ENCODE assay signal across 8 cellular contexts in genomic region chr1:234611153-234611798, GRCh38. TPM values are rescaled to one million over a fixed set of nuclear protein-coding genes. Genes with fewer than 3 reads are reported as not detected.
DNase-seq lines count a peak whose midpoint lies in the region; ATAC-seq and TF ChIP-seq lines count a peak whose summit lies in the region.

No MANE protein-coding gene starts in this region.

- TF ChIP-seq CTCF in osteocyte (IDR thresholded peaks at IDR 0.05) = peak; percentile 40

- H3K27ac Mint-ChIP-seq in osteocyte (ENCODE audit: unreplicated experiment) = peak overlapping the region; percentile 99

- H3K4me3 Mint-ChIP-seq in osteocyte (ENCODE audit: unreplicated experiment) = peak overlapping the region; percentile 63

- H3K4me1 Mint-ChIP-seq in osteocyte (ENCODE audit: unreplicated experiment) = peaks cover 45% of the 10 kb centered on the region

- H3K36me3 Mint-ChIP-seq in osteocyte (ENCODE audit: unreplicated experiment) = peaks cover 21% of the 10 kb centered on the region

- H3K27me3 Mint-ChIP-seq in osteocyte (ENCODE audit: unreplicated experiment) = no peaks in the 10 kb centered on the region

- peak; percentile 35 for ATAC-seq in GM19455 (IDR thresholded peaks at IDR 0.05; ENCODE audit: unreplicated experiment)
- ATAC-seq in HG03565 (IDR thresholded peaks at IDR 0.05; ENCODE audit: unreplicated experiment) = peak; percentile 12

- no peaks in the 10 kb centered on the region for H3K9me3 Mint-ChIP-seq in osteocyte (ENCODE audit: unreplicated experiment)

- DNase-seq in DMS153 (lab: John Stamatoyannopoulos, UW) (peak; percentile 90), NCI-H69 (lab: John Stamatoyannopoulos, UW) (peak; percentile 99), activated T-helper 1 cell treated with Interleukin-2 at 50 U/mL for 16 hours (ENCODE audit: low read depth) (peak; percentile 50), foreskin melanocyte (peak; percentile 78), osteocyte (ENCODE audit: extremely low spot score, unreplicated experiment) (no peak), AG08395 (ENCODE audit: low spot score) (no peak)

RNA-seq across cellular contexts. Expression of gene IRF2BP2, which starts 1.3 kb away (rescaled TPM):
- 154 and 170 TPM in 2 replicates for total RNA-seq in osteocyte

Comparison
In these comparisons a context has a peak if more than half of its experiments do, and no peak if none do; other contexts are left out.
1. DNase-seq: peak in DMS153 (single experiment), NCI-H69 (single experiment), activated T-helper 1 cell treated with Interleukin-2 at 50 U/mL for 16 hours (single experiment) and foreskin melanocyte (single experiment); none in osteocyte (single experiment) and AG08395 (single experiment).